Comparison of ENCODE assay signal across 1 cellular context in genomic region chr6:1796706-1797529, GRCh38.
TF ChIP-seq lines count a peak whose summit lies in the region.

No MANE protein-coding gene starts in this region.

TF ChIP-seq in GM12878, 131 proteins besides CTCF, POLR2A, EP300 and RAD21 (continued from another document and continues in another):
- TF ChIP-seq E2F4 (IDR thresholded peaks at IDR 0.05; ENCODE audit: low read depth, low read length), result no peak
- TF ChIP-seq NKRF (conservative IDR thresholded peaks at IDR 0.05), result no peak
- TF ChIP-seq EED (IDR thresholded peaks at IDR 0.05; ENCODE audit: low read depth), result peak; percentile 69; the same call in 1 of the 2 replicates
- TF ChIP-seq NFIC (IDR thresholded peaks at IDR 0.05; ENCODE audit: low read depth, low read length), result peak; percentile 54; the same call in 1 of the 2 replicates
- TF ChIP-seq FOXM1 (IDR thresholded peaks at IDR 0.05; ENCODE audit: low read depth, low read length), result peak; percentile 53; the same call in 1 of the 2 replicates
- no peak for TF ChIP-seq NBN (IDR thresholded peaks at IDR 0.05)
- no peak for TF ChIP-seq ZSCAN29 (IDR thresholded peaks at IDR 0.05)
- TF ChIP-seq CBX3 (IDR thresholded peaks at IDR 0.05; ENCODE audit: borderline replicate concordance, low read depth), result no peak
- TF ChIP-seq BHLHE40 (IDR thresholded peaks at IDR 0.05; ENCODE audit: borderline replicate concordance in 1 of 2, low read depth in 2 of 2, low read length in 1 of 2), result peak; percentile 62 to 83; a peak in 3 of 4 replicates
- no peak for TF ChIP-seq MAX (IDR thresholded peaks at IDR 0.05; ENCODE audit: low read depth, low read length)
- no peak for TF ChIP-seq MYB (IDR thresholded peaks at IDR 0.05; ENCODE audit: borderline replicate concordance, low read depth, low read length)
- TF ChIP-seq POU2F2 (IDR thresholded peaks at IDR 0.05; ENCODE audit: borderline replicate concordance, low read depth, low read length), result no peak; the same call in 2 of the 3 replicates
- no peak for TF ChIP-seq TAF1 (IDR thresholded peaks at IDR 0.05; ENCODE audit: borderline replicate concordance, low read depth, low read length)
- TF ChIP-seq MTA3 (IDR thresholded peaks at IDR 0.05; ENCODE audit: borderline replicate concordance, low read length), result no peak
- no peak for TF ChIP-seq E2F8 (IDR thresholded peaks at IDR 0.05; ENCODE audit: low read depth, partially characterized antibody)
- no peak for TF ChIP-seq NR2C1 (IDR thresholded peaks at IDR 0.05)
- TF ChIP-seq NRF1 (conservative IDR thresholded peaks at IDR 0.05; ENCODE audit: low read depth, low read length), result no peak
- TF ChIP-seq SMAD5 (IDR thresholded peaks at IDR 0.05; ENCODE audit: low read depth), result no peak
- TF ChIP-seq MLLT1 (IDR thresholded peaks at IDR 0.05), result no peak
- TF ChIP-seq PRDM15 (CRISPR knock-in tag; IDR thresholded peaks at IDR 0.05), result no peak
- TF ChIP-seq ZNF24 (IDR thresholded peaks at IDR 0.05), result no peak
- no peak for TF ChIP-seq BRCA1 (IDR thresholded peaks at IDR 0.05; ENCODE audit: low read depth, low read length)
- 0 out of 2 replicates have a peak, but pooled peaks have one; percentile 15 for TF ChIP-seq MEF2A (IDR thresholded peaks at IDR 0.05; ENCODE audit: insufficient read depth, low read depth, low read length)
- TF ChIP-seq ZNF687 (IDR thresholded peaks at IDR 0.05), result no peak
- no peak for TF ChIP-seq POLR2AphosphoS5 (IDR thresholded peaks at IDR 0.05; ENCODE audit: low read length)
- no peak for TF ChIP-seq PBX3 (IDR thresholded peaks at IDR 0.05; ENCODE audit: insufficient replicate concordance, low read depth, low read length)
- TF ChIP-seq POLR2AphosphoS2 (IDR thresholded peaks at IDR 0.05; ENCODE audit: low read depth, low read length), result no peak
- TF ChIP-seq CREM (IDR thresholded peaks at IDR 0.05; ENCODE audit: low read depth), result no peak
- TF ChIP-seq KLF5 (IDR thresholded peaks at IDR 0.05; ENCODE audit: partially characterized antibody), result no peak
- TF ChIP-seq CBFB (IDR thresholded peaks at IDR 0.05; ENCODE audit: low read depth), result no peak
- no peak for TF ChIP-seq CEBPZ (IDR thresholded peaks at IDR 0.05; ENCODE audit: low read depth, low read length)
- no peak for TF ChIP-seq ELK1 (IDR thresholded peaks at IDR 0.05; ENCODE audit: low read depth, low read length)
- TF ChIP-seq TBL1XR1 (IDR thresholded peaks at IDR 0.05; ENCODE audit: low read depth, low read length), result no peak
- TF ChIP-seq PAX5 (IDR thresholded peaks at IDR 0.05; ENCODE audit: borderline replicate concordance, low read depth, low read length), result 0 out of 2 replicates have a peak, but pooled peaks have one; percentile 10
